In the genomic region with DNA sequence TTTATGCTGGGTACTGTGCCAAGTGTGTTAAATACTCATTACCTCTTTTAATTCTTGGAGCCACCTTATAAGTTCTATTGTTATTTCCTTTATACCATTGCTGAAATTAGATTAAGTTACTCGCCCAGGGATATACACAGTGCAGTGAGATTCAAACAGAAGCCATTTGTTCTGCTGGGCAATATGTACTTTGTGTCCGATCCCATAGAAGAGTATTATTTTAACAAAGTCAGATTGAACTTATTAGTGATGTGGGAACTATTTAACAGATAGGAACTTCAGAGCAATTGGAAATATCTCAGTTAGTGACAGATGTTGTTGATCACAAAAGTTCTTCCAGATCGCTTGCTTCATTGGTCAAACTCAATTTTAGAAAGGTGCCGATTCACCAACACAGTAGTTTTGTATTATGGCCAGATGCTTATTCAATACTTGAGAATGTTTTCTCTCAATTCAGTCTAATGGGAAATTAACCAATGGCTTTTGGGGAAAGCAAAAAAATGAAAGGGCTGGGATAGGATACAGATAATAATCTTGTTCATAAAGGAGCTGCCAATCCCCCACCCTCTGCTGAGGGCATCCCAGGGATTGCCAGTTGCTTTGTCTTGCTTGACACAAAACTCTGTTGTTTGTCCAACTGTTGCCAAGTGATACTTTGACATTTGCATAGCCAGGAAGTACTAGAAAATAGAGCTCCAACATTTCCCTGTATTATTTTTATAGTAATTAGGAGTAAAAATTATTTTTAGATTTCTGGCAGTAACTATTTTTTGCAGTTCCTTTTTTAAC, we compare ENCODE assay signal across 21 cellular contexts.
DNase-seq lines count a peak whose midpoint lies in the region; ATAC-seq, FAIRE-seq and TF ChIP-seq lines count a peak whose summit lies in the region.
"Had no signal": no experiment of that assay in that cellular context is flagged by ENCODE, and none has a peak within 500 bp of the region (broad histone marks: within the 10 kb centered on the region; RNA-seq: fewer than 3 reads in every experiment).

No MANE protein-coding gene starts in this region.

- H3K4me1 ChIP-seq in right cardiac atrium (ENCODE audit: control insufficient read depth, insufficient read depth, low read length) (no peaks in the 10 kb centered on the region), ascending aorta (no peaks in the 10 kb centered on the region)
- H3K4me1 ChIP-seq: colonic mucosa, transverse colon had no signal

- no peak for FAIRE-seq in GM12892 (lab: Jason Lieb, UNC)

- H3K4me3 ChIP-seq in right cardiac atrium (ENCODE audit: low read length) (no peak overlapping the region), brain microvascular endothelial cell (ENCODE audit: low read depth, low read length) (no peak overlapping the region), ascending aorta (no peak overlapping the region)
- H3K4me3 ChIP-seq: body of pancreas, colonic mucosa, transverse colon had no signal

- DNase-seq in right cardiac atrium (no peak), Right ventricle myocardium superior (no peak), astrocyte of the hippocampus (ENCODE audit: low read depth, low spot score) (peak; percentile 40), left kidney (ENCODE audit: low read depth, low spot score) (peak; percentile 16), brain microvascular endothelial cell (no peak), GM12892 (ENCODE audit: insufficient read length) (no peak), KBM-7 (no peak), ascending aorta (ENCODE audit: low spot score in 2 of 2) (no peak)
- DNase-seq: body of pancreas; CD4-positive, alpha-beta T cell; colonic mucosa; islet precursor cell; natural killer cell; NCI-H1436 treated with DMSO at 0.1 percent for 48 hours; NCI-H774; SHP77; small intestine; stimulated activated CD4-positive, alpha-beta T cell treated with anti-CD3 and anti-CD28 coated beads, Interleukin-4, amount 100 ng/mL, for 1 hour; stimulated activated naive CD8-positive, alpha-beta T cell treated with anti-CD3 and anti-CD28 coated beads, Interleukin-15, Interleukin-2, amounts not matched to agents 100 U/mL and 50 U/mL, for 24 hours; T-helper 1 cell; transverse colon had no signal

- TF ChIP-seq CTCF in brain microvascular endothelial cell (IDR thresholded peaks at IDR 0.05; ENCODE audit: low read depth, low read length, missing control alignments) (no peak), ascending aorta (IDR thresholded peaks at IDR 0.05) (no peak)

- peak; percentile 49 to 51 for ATAC-seq in right cardiac atrium
- no peak for ATAC-seq in Right ventricle myocardium superior (ENCODE audit: poor library complexity)
- ATAC-seq: body of pancreas; natural killer cell; stimulated activated naive CD8-positive, alpha-beta T cell treated with anti-CD3 and anti-CD28 coated beads, Interleukin-15, Interleukin-2, amounts not matched to agents 100 U/mL and 50 U/mL, for 24 hours had no signal

- H3K27me3 ChIP-seq in right cardiac atrium (ENCODE audit: control insufficient read depth, insufficient read depth): no peaks in the 10 kb centered on the region
- no peaks in the 10 kb centered on the region for H3K27me3 ChIP-seq in brain microvascular endothelial cell (replicated peaks)
- H3K27me3 ChIP-seq in ascending aorta: no peaks in the 10 kb centered on the region
- H3K27me3 ChIP-seq: body of pancreas, colonic mucosa, transverse colon had no signal

- 55% methylated on average over 4 of the region's 4 CpGs for WGBS in right cardiac atrium

- H3K36me3 ChIP-seq in brain microvascular endothelial cell (replicated peaks) (no peaks in the 10 kb centered on the region), ascending aorta (no peaks in the 10 kb centered on the region)
- H3K36me3 ChIP-seq: colonic mucosa, transverse colon had no signal

- intact Hi-C loops in right cardiac atrium (cut with DNase I) (no loop called here), Right ventricle myocardium superior (cut with DNase I) (no loop called here), ascending aorta (cut with DNase I) (no loop called here)

- H3K9me3 ChIP-seq in right cardiac atrium (ENCODE audit: control insufficient read depth, low read length): no peaks in the 10 kb centered on the region
- no peaks in the 10 kb centered on the region for H3K9me3 ChIP-seq in ascending aorta
- H3K9me3 ChIP-seq: body of pancreas, colonic mucosa, transverse colon had no signal

- in situ Hi-C loops in brain microvascular endothelial cell (cut with HindIII; ENCODE audit: low pct_ligation_motif_present, low sequenced_read_pairs) (no loop called here), KBM-7 (cut with MboI; ENCODE audit: low pct_unique_long_range_greater_than_20kb, low sequenced_read_pairs) (no loop called here)

- no peak overlapping the region for H3K27ac ChIP-seq in right cardiac atrium (ENCODE audit: low read length)
- H3K27ac ChIP-seq in brain microvascular endothelial cell: no peak overlapping the region
- no peak overlapping the region for H3K27ac ChIP-seq in ascending aorta
- H3K27ac ChIP-seq: colonic mucosa, transverse colon had no signal

- TF ChIP-seq POLR2A in GM12892 (IDR thresholded peaks at IDR 0.05; ENCODE audit: low read depth, low read length): no peak

Comparison
In these comparisons a context has a peak if more than half of its experiments do, and no peak if none do; other contexts are left out.
1. DNase-seq: peak in astrocyte of the hippocampus (single experiment) and left kidney (single experiment); none in right cardiac atrium (0 of 3), Right ventricle myocardium superior (single experiment), brain microvascular endothelial cell (single experiment), GM12892 (single experiment), KBM-7 (single experiment) and ascending aorta (0 of 2).